Comparison of ENCODE assay signal across 1 cellular context in the genomic region with DNA sequence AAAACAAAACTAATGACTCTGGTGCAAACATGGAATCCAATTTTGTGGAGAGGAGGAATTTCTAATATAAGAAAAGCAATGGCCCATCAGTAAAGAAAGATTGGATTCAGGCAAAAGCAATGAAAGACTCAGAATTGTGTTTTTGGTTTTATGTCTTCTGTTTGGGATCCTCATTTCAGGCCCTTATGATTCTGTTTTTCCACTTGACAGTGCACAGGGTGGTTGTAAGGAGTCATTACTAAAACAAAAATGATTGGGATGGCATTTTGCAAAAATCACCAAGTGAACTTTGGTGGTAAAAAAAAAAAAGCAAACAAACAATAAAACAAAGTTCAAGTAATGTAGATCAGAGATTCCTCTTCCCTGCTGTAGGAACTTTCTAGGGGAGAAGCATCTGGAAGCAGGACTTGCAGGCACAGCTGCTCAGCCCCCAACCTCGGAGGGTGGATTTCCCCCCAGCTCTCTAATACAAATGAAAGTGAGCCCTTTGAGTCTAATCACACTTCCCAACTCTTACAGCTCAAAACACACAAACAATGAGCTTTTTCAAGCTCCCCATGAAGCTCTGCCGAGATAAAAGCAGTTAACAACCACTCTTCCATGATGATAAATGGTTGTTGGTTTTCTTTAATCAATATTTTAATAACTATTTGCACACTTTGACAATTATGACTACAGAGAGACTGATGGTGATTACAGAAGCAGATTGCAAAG.
TF ChIP-seq lines count a peak whose summit lies in the region.

No MANE protein-coding gene starts in this region.

TF ChIP-seq in HepG2, 621 proteins besides CTCF, POLR2A, EP300 and RAD21 (continued from another document):
- TF ChIP-seq, protein P1, sequence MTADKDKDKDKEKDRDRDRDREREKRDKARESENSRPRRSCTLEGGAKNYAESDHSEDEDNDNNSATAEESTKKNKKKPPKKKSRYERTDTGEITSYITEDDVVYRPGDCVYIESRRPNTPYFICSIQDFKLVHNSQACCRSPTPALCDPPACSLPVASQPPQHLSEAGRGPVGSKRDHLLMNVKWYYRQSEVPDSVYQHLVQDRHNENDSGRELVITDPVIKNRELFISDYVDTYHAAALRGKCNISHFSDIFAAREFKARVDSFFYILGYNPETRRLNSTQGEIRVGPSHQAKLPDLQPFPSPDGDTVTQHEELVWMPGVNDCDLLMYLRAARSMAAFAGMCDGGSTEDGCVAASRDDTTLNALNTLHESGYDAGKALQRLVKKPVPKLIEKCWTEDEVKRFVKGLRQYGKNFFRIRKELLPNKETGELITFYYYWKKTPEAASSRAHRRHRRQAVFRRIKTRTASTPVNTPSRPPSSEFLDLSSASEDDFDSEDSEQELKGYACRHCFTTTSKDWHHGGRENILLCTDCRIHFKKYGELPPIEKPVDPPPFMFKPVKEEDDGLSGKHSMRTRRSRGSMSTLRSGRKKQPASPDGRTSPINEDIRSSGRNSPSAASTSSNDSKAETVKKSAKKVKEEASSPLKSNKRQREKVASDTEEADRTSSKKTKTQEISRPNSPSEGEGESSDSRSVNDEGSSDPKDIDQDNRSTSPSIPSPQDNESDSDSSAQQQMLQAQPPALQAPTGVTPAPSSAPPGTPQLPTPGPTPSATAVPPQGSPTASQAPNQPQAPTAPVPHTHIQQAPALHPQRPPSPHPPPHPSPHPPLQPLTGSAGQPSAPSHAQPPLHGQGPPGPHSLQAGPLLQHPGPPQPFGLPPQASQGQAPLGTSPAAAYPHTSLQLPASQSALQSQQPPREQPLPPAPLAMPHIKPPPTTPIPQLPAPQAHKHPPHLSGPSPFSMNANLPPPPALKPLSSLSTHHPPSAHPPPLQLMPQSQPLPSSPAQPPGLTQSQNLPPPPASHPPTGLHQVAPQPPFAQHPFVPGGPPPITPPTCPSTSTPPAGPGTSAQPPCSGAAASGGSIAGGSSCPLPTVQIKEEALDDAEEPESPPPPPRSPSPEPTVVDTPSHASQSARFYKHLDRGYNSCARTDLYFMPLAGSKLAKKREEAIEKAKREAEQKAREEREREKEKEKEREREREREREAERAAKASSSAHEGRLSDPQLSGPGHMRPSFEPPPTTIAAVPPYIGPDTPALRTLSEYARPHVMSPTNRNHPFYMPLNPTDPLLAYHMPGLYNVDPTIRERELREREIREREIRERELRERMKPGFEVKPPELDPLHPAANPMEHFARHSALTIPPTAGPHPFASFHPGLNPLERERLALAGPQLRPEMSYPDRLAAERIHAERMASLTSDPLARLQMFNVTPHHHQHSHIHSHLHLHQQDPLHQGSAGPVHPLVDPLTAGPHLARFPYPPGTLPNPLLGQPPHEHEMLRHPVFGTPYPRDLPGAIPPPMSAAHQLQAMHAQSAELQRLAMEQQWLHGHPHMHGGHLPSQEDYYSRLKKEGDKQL (CRISPR knock-in tag; IDR thresholded peaks at IDR 0.05; ENCODE audit: low read depth) = no peak
- no peak for TF ChIP-seq ZNF768 (CRISPR knock-in tag; IDR thresholded peaks at IDR 0.05)
- TF ChIP-seq PRPF4 (IDR thresholded peaks at IDR 0.05; ENCODE audit: low read depth, low read length, poor library complexity, severe bottlenecking) = no peak
- TF ChIP-seq, protein P2, sequence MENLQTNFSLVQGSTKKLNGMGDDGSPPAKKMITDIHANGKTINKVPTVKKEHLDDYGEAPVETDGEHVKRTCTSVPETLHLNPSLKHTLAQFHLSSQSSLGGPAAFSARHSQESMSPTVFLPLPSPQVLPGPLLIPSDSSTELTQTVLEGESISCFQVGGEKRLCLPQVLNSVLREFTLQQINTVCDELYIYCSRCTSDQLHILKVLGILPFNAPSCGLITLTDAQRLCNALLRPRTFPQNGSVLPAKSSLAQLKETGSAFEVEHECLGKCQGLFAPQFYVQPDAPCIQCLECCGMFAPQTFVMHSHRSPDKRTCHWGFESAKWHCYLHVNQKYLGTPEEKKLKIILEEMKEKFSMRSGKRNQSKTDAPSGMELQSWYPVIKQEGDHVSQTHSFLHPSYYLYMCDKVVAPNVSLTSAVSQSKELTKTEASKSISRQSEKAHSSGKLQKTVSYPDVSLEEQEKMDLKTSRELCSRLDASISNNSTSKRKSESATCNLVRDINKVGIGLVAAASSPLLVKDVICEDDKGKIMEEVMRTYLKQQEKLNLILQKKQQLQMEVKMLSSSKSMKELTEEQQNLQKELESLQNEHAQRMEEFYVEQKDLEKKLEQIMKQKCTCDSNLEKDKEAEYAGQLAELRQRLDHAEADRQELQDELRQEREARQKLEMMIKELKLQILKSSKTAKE (CRISPR knock-in tag; IDR thresholded peaks at IDR 0.05; ENCODE audit: borderline replicate concordance) = no peak
- no peak for TF ChIP-seq MBNL3 (CRISPR knock-in tag; conservative IDR thresholded peaks at IDR 0.05)
